Comparison of ENCODE assay signal across 19 cellular contexts in the genomic region with DNA sequence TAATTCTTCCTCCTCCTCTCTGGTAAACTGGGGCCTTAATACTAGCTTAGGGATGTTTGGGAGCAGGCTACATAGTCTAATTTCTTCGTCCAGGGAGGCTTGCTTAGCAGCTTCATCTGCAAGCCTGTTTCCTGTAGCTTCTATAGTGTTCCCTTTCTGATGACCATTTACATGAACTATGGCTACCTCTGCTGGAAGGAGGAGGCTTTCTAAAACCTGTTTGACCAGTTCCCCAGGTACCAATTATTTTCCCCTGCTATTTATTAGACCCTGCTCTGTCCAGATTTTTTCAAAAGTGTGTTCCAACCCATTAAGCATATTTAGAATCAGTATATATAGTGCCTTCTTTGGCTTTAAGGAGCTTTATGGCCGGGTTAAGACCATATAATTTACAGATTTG. TPM values are rescaled to one million over a fixed set of nuclear protein-coding genes. Genes with fewer than 3 reads are reported as not detected.
DNase-seq lines count a peak whose midpoint lies in the region; ATAC-seq and TF ChIP-seq lines count a peak whose summit lies in the region.
"Had no signal": no experiment of that assay in that cellular context is flagged by ENCODE, and none has a peak within 500 bp of the region (broad histone marks: within the 10 kb centered on the region; RNA-seq: fewer than 3 reads in every experiment).

No MANE protein-coding gene starts in this region.

- peak; percentile 41 for TF ChIP-seq CTCF in LNCaP clone FGC (IDR thresholded peaks at IDR 0.05; ENCODE audit: control insufficient read depth, extremely low read depth, insufficient read depth)

- no peak overlapping the region for H3K27ac Mint-ChIP-seq in activated naive CD4-positive, alpha-beta T cell treated with anti-CD3 and anti-CD28 coated beads, Interleukin-2, amount 50 U/mL, for 72 hours
- H3K27ac Mint-ChIP-seq: activated naive CD8-positive, alpha-beta T cell treated with anti-CD3 and anti-CD28 coated beads, Interleukin-2, amount 50 U/mL, for 24 hours; activated T-helper 1 cell treated with anti-CD3 and anti-CD28 coated beads, Interleukin-12 subunit alpha, Interleukin-12 subunit beta, Interleukin-2, Interleukin-4 antibody, amounts not matched to agents 30 ng/mL and 10 ng/mL and 1 ng/mL, durations not matched to agents 14 hours and 24 hours and 36 hours; CD4-positive, alpha-beta memory T cell had no signal

- peaks cover 19 to 28% of the 10 kb centered on the region in 2 donors for H3K9me3 Mint-ChIP-seq in activated naive CD4-positive, alpha-beta T cell treated with anti-CD3 and anti-CD28 coated beads, Interleukin-2, amount 50 U/mL, for 72 hours

- ATAC-seq in activated naive CD4-positive, alpha-beta T cell treated with anti-CD3 and anti-CD28 coated beads, Interleukin-2, amount 50 U/mL, for 72 hours = no peak
- ATAC-seq: activated naive CD8-positive, alpha-beta T cell treated with anti-CD3 and anti-CD28 coated beads, Interleukin-2, amount 50 U/mL, for 24 hours; Right ventricle myocardium inferior had no signal

- DNase-seq in DMS153 (lab: John Stamatoyannopoulos, UW) (peak; percentile 93), LNCaP clone FGC (ENCODE audit: low read depth) (peak; percentile 60), NCI-H748 treated with DMSO at 0.1 percent for 48 hours (lab: John Stamatoyannopoulos, UW) (peak; percentile 96), kidney tubule cell (ENCODE audit: low spot score) (peak; percentile 13), T-helper 1 cell (no peak), DMS 273 (lab: John Stamatoyannopoulos, UW; ENCODE audit: unreplicated experiment) (no peak)
- DNase-seq in activated naive CD4-positive, alpha-beta T cell treated with anti-CD3 and anti-CD28 coated beads, Interleukin-2, amount 50 U/mL, for 72 hours (ENCODE audit: low spot score in 2 of 2) = no peak
- DNase-seq in stimulated activated CD4-positive, alpha-beta T cell treated with anti-CD3 and anti-CD28 coated beads, Interleukin-4, amount 100 ng/mL, for 24 hours = no peak
- DNase-seq: activated CD4-positive, CD25-positive, alpha-beta regulatory T cell; activated CD8-positive, alpha-beta memory T cell treated with anti-CD3 and anti-CD28 coated beads for 24 hours; activated naive CD8-positive, alpha-beta T cell treated with anti-CD3 and anti-CD28 coated beads, Interleukin-2, amount 50 U/mL, for 24 hours; CD4-positive, alpha-beta memory T cell; Kasumi-1; T-helper 2 cell had no signal

- peaks cover 69 to 70% of the 10 kb centered on the region in 2 donors for H3K36me3 Mint-ChIP-seq in activated naive CD4-positive, alpha-beta T cell treated with anti-CD3 and anti-CD28 coated beads, Interleukin-2, amount 50 U/mL, for 72 hours

- H3K4me3 ChIP-seq in LNCaP clone FGC (ENCODE audit: low read depth, low read length) = no peak overlapping the region
- H3K4me3 ChIP-seq: cardiac muscle cell, esophagus muscularis mucosa, lung had no signal

RNA-seq across cellular contexts. Expression of a gene that starts 38.8 kb away (rescaled TPM):
- 1 to 10 TPM in 1 of 2 donors, under 1 TPM in 1; 0.02 to 9.9 TPM for total RNA-seq in activated naive CD4-positive, alpha-beta T cell treated with anti-CD3 and anti-CD28 coated beads, Interleukin-2, amount 50 U/mL, for 72 hours

Comparison
In these comparisons a context has a peak if more than half of its experiments do, and no peak if none do; other contexts are left out.
1. DNase-seq: peak in DMS153 (single experiment), LNCaP clone FGC (single experiment), NCI-H748 treated with DMSO at 0.1 percent for 48 hours (single experiment) and kidney tubule cell (single experiment); none in T-helper 1 cell (0 of 5), activated naive CD4-positive, alpha-beta T cell treated with anti-CD3 and anti-CD28 coated beads, Interleukin-2, amount 50 U/mL, for 72 hours (0 of 2), DMS 273 (single experiment) and stimulated activated CD4-positive, alpha-beta T cell treated with anti-CD3 and anti-CD28 coated beads, Interleukin-4, amount 100 ng/mL, for 24 hours (single experiment).